Comparison of ENCODE assay signal across 17 cellular contexts in the genomic region with DNA sequence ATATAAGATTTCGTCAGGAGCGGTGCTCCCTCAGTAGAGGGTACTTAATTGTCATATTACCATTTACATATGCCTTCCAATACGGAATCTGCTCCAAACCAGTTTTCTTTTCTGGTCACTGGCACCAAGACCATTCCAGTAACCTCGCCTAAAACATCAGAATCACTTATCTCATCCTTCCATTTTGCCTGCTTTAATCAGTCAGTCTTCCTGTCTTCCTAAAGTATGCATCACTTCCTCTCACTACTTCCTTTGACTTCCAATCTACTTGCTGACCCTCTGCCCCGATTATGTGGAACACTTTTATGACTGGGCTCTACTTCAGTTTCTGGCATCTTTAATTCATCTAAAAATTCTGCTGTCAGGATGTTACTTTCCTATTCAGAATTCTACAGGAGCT. TPM values are rescaled to one million over a fixed set of nuclear protein-coding genes. Genes with fewer than 3 reads are reported as not detected.
A peak's percentile ranks its signal among the peaks of the same experiment; 100 is the strongest.
DNase-seq lines count a peak whose midpoint lies in the region; ATAC-seq, FAIRE-seq and TF ChIP-seq lines count a peak whose summit lies in the region.
"Had no signal": no experiment of that assay in that cellular context is flagged by ENCODE, and none has a peak within 500 bp of the region (broad histone marks: within the 10 kb centered on the region; RNA-seq: fewer than 3 reads in every experiment).

No MANE protein-coding gene starts in this region.

- FAIRE-seq in HTR-8/SVneo (lab: Jason Lieb, UNC) = peak; percentile 92
- no peak for FAIRE-seq in K562 (lab: Jason Lieb, UNC)

- H3K4ac ChIP-seq in neuronal stem cell (ENCODE audit: low read length) = no peak overlapping the region

- H3K9me1 ChIP-seq in K562 (ENCODE audit: control insufficient read depth, insufficient read depth, low read length) = no peaks in the 10 kb centered on the region

- intact Hi-C loops in activated naive CD4-positive, alpha-beta T cell treated with anti-CD3 and anti-CD28 coated beads for 36 hours (cut with micrococcal nuclease) = no loop called here
- intact Hi-C loops in K562 (cut with micrococcal nuclease) (no loop called here), spleen (cut with DNase I; ENCODE audit: low total_unique reads) (no loop called here)

- H3K27ac Mint-ChIP-seq in activated naive CD4-positive, alpha-beta T cell treated with anti-CD3 and anti-CD28 coated beads, Interleukin-2, amount 50 U/mL, for 24 hours = peak overlapping the region; percentile 19
- H3K27ac Mint-ChIP-seq in activated naive CD4-positive, alpha-beta T cell treated with anti-CD3 and anti-CD28 coated beads for 36 hours = no peak overlapping the region
- H3K27ac Mint-ChIP-seq: CD8-positive, alpha-beta T cell; mesothelial cell of epicardium had no signal

- H3K27me3 Mint-ChIP-seq in activated naive CD4-positive, alpha-beta T cell treated with anti-CD3 and anti-CD28 coated beads, Interleukin-2, amount 50 U/mL, for 24 hours = no peaks in the 10 kb centered on the region
- H3K27me3 Mint-ChIP-seq in activated naive CD4-positive, alpha-beta T cell treated with anti-CD3 and anti-CD28 coated beads for 36 hours (ENCODE audit: low read depth) = no peaks in the 10 kb centered on the region

- H3K4me1 ChIP-seq in K562 (replicated peaks in 1 of 2; ENCODE audit: control insufficient read depth in 2 of 2, insufficient read depth in 2 of 2, low read length in 2 of 2) = no peaks in the 10 kb centered on the region; a peak in 1 of 5 replicates
- H3K4me1 ChIP-seq in spleen = peaks cover 0 to 43% (median 16%) of the 10 kb centered on the region in 6 donors
- no peaks in the 10 kb centered on the region for H3K4me1 ChIP-seq in neuronal stem cell (ENCODE audit: control insufficient read depth in 2 of 2, insufficient read depth in 1 of 2, low read depth in 1 of 2, low read length in 2 of 2)
- H3K4me1 ChIP-seq: esophagus muscularis mucosa, gastroesophageal sphincter, suprapubic skin, uterus had no signal

- H3K79me2 ChIP-seq in K562 (ENCODE audit: control insufficient read depth, insufficient read depth, low read length) = no peaks in the 10 kb centered on the region; the same call in 2 of the 3 replicates

- H2AFZ ChIP-seq in K562 (ENCODE audit: low read depth, low read length) (no peak overlapping the region), neuronal stem cell (ENCODE audit: low read length) (no peak overlapping the region)

- no peak for TF ChIP-seq CTCF in K562 (IDR thresholded peaks at IDR 0.05 in 2 of 3, conservative IDR thresholded peaks at IDR 0.05 in 1 of 3; ENCODE audit: insufficient read depth in 2 of 3, low read depth in 1 of 3, low read length in 3 of 3)
- TF ChIP-seq CTCF in spleen (IDR thresholded peaks at IDR 0.05 in 8 of 11, conservative IDR thresholded peaks at IDR 0.05 in 3 of 11) = no peak

- no peak overlapping the region for H2BK5ac ChIP-seq in neuronal stem cell (ENCODE audit: low read length)

- no peak overlapping the region for H3K9ac ChIP-seq in K562 (ENCODE audit: insufficient read depth in 1 of 2, low read depth in 2 of 2, low read length in 2 of 2)
- H3K9ac ChIP-seq in neuronal stem cell (ENCODE audit: low read depth, low read length, poor library complexity) = no peak overlapping the region

- ATAC-seq in K562 (no peak), HG03139 (IDR thresholded peaks at IDR 0.05; ENCODE audit: unreplicated experiment) (no peak)
- ATAC-seq: CD8-positive, alpha-beta T cell; gastroesophageal sphincter had no signal

- no peak for DNase-seq in activated naive CD4-positive, alpha-beta T cell treated with anti-CD3 and anti-CD28 coated beads for 36 hours
- DNase-seq in HTR-8/SVneo (ENCODE audit: insufficient read length, low spot score) (no peak), K562 (ENCODE audit: extremely low read depth in 1 of 4, low spot score in 3 of 4) (no peak), spleen (no peak), neuronal stem cell (ENCODE audit: low spot score) (no peak)
- DNase-seq in activated CD4-positive, CD25-positive, alpha-beta regulatory T cell (lab: John Stamatoyannopoulos, UW) = no peak
- DNase-seq: CD8-positive, alpha-beta T cell; DMS79; NCI-H510A treated with DMSO at 0.1 percent for 48 hours; stimulated activated CD4-positive, alpha-beta T cell treated with anti-CD3 and anti-CD28 coated beads, Interleukin-12 subunit alpha, Interleukin-12 subunit beta, amount 100 ng/mL, for 4 hours; uterus had no signal

- H3K36me3 ChIP-seq in K562 (ENCODE audit: control insufficient read depth, insufficient read depth, low read length) (peaks cover 62% of the 10 kb centered on the region), spleen (peaks cover 0 to 98% (median 42%) of the 10 kb centered on the region in 6 donors), neuronal stem cell (replicated peaks in 1 of 2; ENCODE audit: control insufficient read depth in 2 of 2, insufficient read depth in 2 of 2, low read length in 2 of 2) (peaks cover 0 to 79% of the 10 kb centered on the region in 2 donors)
- H3K36me3 ChIP-seq: uterus had no signal

- H3K14ac ChIP-seq in neuronal stem cell (ENCODE audit: low read length) = no peak overlapping the region

- H3K4me3 ChIP-seq in K562 = no peak overlapping the region
- no peak overlapping the region for H3K4me3 ChIP-seq in spleen
- no peak overlapping the region for H3K4me3 ChIP-seq in neuronal stem cell (ENCODE audit: low read length in 2 of 2)
- H3K4me3 ChIP-seq: esophagus muscularis mucosa, gastroesophageal sphincter, suprapubic skin, uterus had no signal

- H4K91ac ChIP-seq in neuronal stem cell (ENCODE audit: low read depth, low read length, poor library complexity) = no peak overlapping the region

- H3K27ac ChIP-seq in K562 (ENCODE audit: extremely low read depth, low read depth, low read length) (no peak overlapping the region), spleen (peak overlapping the region in 7 of 8 donors; percentile 21 to 69 (median 42)), neuronal stem cell (replicated peaks; ENCODE audit: low read length) (no peak overlapping the region)
- H3K27ac ChIP-seq: esophagus muscularis mucosa, gastroesophageal sphincter, suprapubic skin, uterus had no signal

- CTCF ChIA-PET in activated naive CD4-positive, alpha-beta T cell treated with anti-CD3 and anti-CD28 coated beads for 36 hours (lab: Charles Lee) = interaction anchor here (0.6 to 1.0 kb wide), 3 partner anchors 62 to 1338 kb away, joined by 3 to 4 read pairs (median 3); no protein-coding TSS in a partner anchor
- CTCF ChIA-PET in K562 (lab: Yijun Ruan, JAX; ENCODE audit: low intra/inter-chr PET ratio) = no interaction called here

- WGBS in K562 (ENCODE audit: insufficient coverage, low coverage, missing lambda C conversion rate) = 68% methylated on average over 5 of the region's 5 CpGs
- 69 to 82% (median 75%) methylated on average over 5 of the region's 5 CpGs for WGBS in spleen, 5 donors
- WGBS in neuronal stem cell (ENCODE audit: extremely low coverage in 2 of 2, insufficient read length in 2 of 2, insufficient replicate concordance in 1 of 2), 2 donors = no CpG with 5 or more reads among the region's 5 CpGs

- H4K20me1 ChIP-seq in K562 (replicated peaks; ENCODE audit: control insufficient read depth, insufficient read depth, low read length) = no peaks in the 10 kb centered on the region

- POLR2A ChIA-PET in K562 (lab: Yijun Ruan, JAX) = no interaction called here

- no peak for TF ChIP-seq EP300 in K562 (IDR thresholded peaks at IDR 0.05; ENCODE audit: low read length)

- no peak overlapping the region for H3K18ac ChIP-seq in neuronal stem cell (ENCODE audit: low read length)

- no peak overlapping the region for H3K23ac ChIP-seq in neuronal stem cell (ENCODE audit: low read depth, low read length, poor library complexity)

- H3K9me3 Mint-ChIP-seq in activated naive CD4-positive, alpha-beta T cell treated with anti-CD3 and anti-CD28 coated beads, Interleukin-2, amount 50 U/mL, for 24 hours = no peaks in the 10 kb centered on the region
- no peaks in the 10 kb centered on the region for H3K9me3 Mint-ChIP-seq in activated naive CD4-positive, alpha-beta T cell treated with anti-CD3 and anti-CD28 coated beads for 36 hours
- H3K9me3 Mint-ChIP-seq: CD8-positive, alpha-beta T cell; mesothelial cell of epicardium had no signal

- no peak overlapping the region for H3K4me3 Mint-ChIP-seq in activated naive CD4-positive, alpha-beta T cell treated with anti-CD3 and anti-CD28 coated beads, Interleukin-2, amount 50 U/mL, for 24 hours
- H3K4me3 Mint-ChIP-seq in activated naive CD4-positive, alpha-beta T cell treated with anti-CD3 and anti-CD28 coated beads for 36 hours = no peak overlapping the region
- H3K4me3 Mint-ChIP-seq: CD8-positive, alpha-beta T cell; mesothelial cell of epicardium had no signal

- H3K9me3 ChIP-seq in K562 (replicated peaks; ENCODE audit: control insufficient read depth, insufficient read depth, low read depth, low read length) = no peaks in the 10 kb centered on the region
- H3K9me3 ChIP-seq in spleen = no peaks in the 10 kb centered on the region
- H3K9me3 ChIP-seq in neuronal stem cell (replicated peaks in 1 of 2; ENCODE audit: control insufficient read depth in 2 of 2, insufficient read depth in 1 of 2, low read depth in 1 of 2, low read length in 2 of 2) = peaks cover 0 to 2% of the 10 kb centered on the region in 2 donors
- H3K9me3 ChIP-seq: esophagus muscularis mucosa, gastroesophageal sphincter, suprapubic skin, uterus had no signal

- no peak overlapping the region for H4K8ac ChIP-seq in neuronal stem cell (ENCODE audit: low read depth, low read length)

- H2BK120ac ChIP-seq in neuronal stem cell (ENCODE audit: low read depth, low read length) = no peak overlapping the region

- no peak for TF ChIP-seq POLR2A in K562 (conservative IDR thresholded peaks at IDR 0.05)
- TF ChIP-seq POLR2A in spleen (IDR thresholded peaks at IDR 0.05) = no peak

- no peak overlapping the region for H2BK12ac ChIP-seq in neuronal stem cell (ENCODE audit: low read length)

- H3K27me3 ChIP-seq in K562 (ENCODE audit: control insufficient read depth in 2 of 2, insufficient read depth in 2 of 2, low read length in 2 of 2) = no peaks in the 10 kb centered on the region
- no peaks in the 10 kb centered on the region for H3K27me3 ChIP-seq in spleen (replicated peaks in 1 of 7)
- H3K27me3 ChIP-seq in neuronal stem cell (ENCODE audit: control insufficient read depth in 3 of 3, insufficient read depth in 3 of 3, low read depth in 1 of 3, low read length in 3 of 3) = no peaks in the 10 kb centered on the region
- H3K27me3 ChIP-seq: esophagus muscularis mucosa, gastroesophageal sphincter, suprapubic skin, uterus had no signal

- H3K36me3 Mint-ChIP-seq in activated naive CD4-positive, alpha-beta T cell treated with anti-CD3 and anti-CD28 coated beads, Interleukin-2, amount 50 U/mL, for 24 hours = peaks cover 16% of the 10 kb centered on the region
- H3K36me3 Mint-ChIP-seq in activated naive CD4-positive, alpha-beta T cell treated with anti-CD3 and anti-CD28 coated beads for 36 hours (ENCODE audit: low read depth) = peaks cover 20% of the 10 kb centered on the region

- TF ChIP-seq RAD21 in K562 (CRISPR knock-in tag; conservative IDR thresholded peaks at IDR 0.05 in 1 of 2, IDR thresholded peaks at IDR 0.05 in 1 of 2) = no peak

- H3K4me1 Mint-ChIP-seq in activated naive CD4-positive, alpha-beta T cell treated with anti-CD3 and anti-CD28 coated beads, Interleukin-2, amount 50 U/mL, for 24 hours = peaks cover 24% of the 10 kb centered on the region
- H3K4me1 Mint-ChIP-seq in activated naive CD4-positive, alpha-beta T cell treated with anti-CD3 and anti-CD28 coated beads for 36 hours (ENCODE audit: low read depth) = peaks cover 3% of the 10 kb centered on the region
- H3K4me1 Mint-ChIP-seq: mesothelial cell of epicardium had no signal

- H2BK15ac ChIP-seq in neuronal stem cell (ENCODE audit: low read length) = no peak overlapping the region

- no TSS peak for BruUV-seq in K562 (replicated peaks; lab: Mats Ljungman, UMichigan)

- H3K79me1 ChIP-seq in neuronal stem cell (ENCODE audit: low read depth, low read length) = no peaks in the 10 kb centered on the region

- H3K4me2 ChIP-seq in K562 (ENCODE audit: insufficient read depth, low read length) (no peak overlapping the region), neuronal stem cell (ENCODE audit: insufficient read depth, low read length, poor library complexity, severe bottlenecking) (no peak overlapping the region)

- no peak overlapping the region for H2AK5ac ChIP-seq in neuronal stem cell (ENCODE audit: low read depth, low read length)

- in situ Hi-C loops in K562 (cut with MboI) = loop anchor here (10.0 kb wide), 1 partner anchor 1042 kb away; no protein-coding TSS in a partner anchor

RNA-seq across cellular contexts. Expression of a gene that starts 33.5 kb away (rescaled TPM):
- 10 to 100 TPM; 35.3 to 36.9 TPM for total RNA-seq in activated naive CD4-positive, alpha-beta T cell treated with anti-CD3 and anti-CD28 coated beads for 36 hours
- total RNA-seq in K562 (2011; cell fraction: chromatin; rRNA removed; ENCODE audit: low replicate concordance) = 15.5 and 34.5 TPM in 2 replicates
- total RNA-seq in K562 (2011; cell fraction: nucleolus; rRNA removed) = 7.5 and 7.8 TPM in 2 replicates
- 16.2 and 33.1 TPM in 2 replicates for total RNA-seq in K562 (2011; cell fraction: nucleoplasm; rRNA removed)
- total RNA-seq in K562 (2014; rRNA removed) (17.3 and 20.3 TPM in 2 replicates), K562 (2014; rRNA removed; fragmentation: Illumina TruSeq; extraction: Trizol) (45.2 and 49.8 TPM in 2 replicates), K562 (2015; rRNA removed; fragmentation: Illumina TruSeq; extraction: Trizol) (39.6 and 41.2 TPM in 2 replicates), K562 (2021) (41.6 and 44.7 TPM in 2 replicates), spleen (10 to 100 TPM; 20.1 to 37.5 (median 29.3) TPM)
- polyA plus RNA-seq in K562 (2011; rRNA removed) (29.7 and 41.5 TPM in 2 replicates), K562 (2014; fragmentation: Illumina TruSeq; extraction: Trizol) (38.6 and 46.3 TPM in 2 replicates), K562 (2014; fragmentation: Nextera tagmentation; extraction: Ambion mirVana) (10 to 100 TPM; 18.1 to 21.1 TPM), K562 (2014; rRNA removed) (28.4 and 29.7 TPM in 2 replicates), spleen (10 to 100 TPM in 1 of 3 donors, 1 to 10 TPM in 2; 7.8 to 12.9 (median 9.2) TPM)
- 7.1 and 12.1 TPM in 2 replicates for polyA plus RNA-seq in K562 (2011; cell fraction: cytosol; rRNA removed)
- polyA plus RNA-seq in K562 (2011; cell fraction: nucleus; rRNA removed) = 7.6 and 10.3 TPM in 2 replicates
- polyA plus RNA-seq in K562 (2012) = 25.1 and 27.1 TPM in 2 replicates
- 56.4 and 61.8 TPM in 2 replicates for polyA minus RNA-seq in K562 (2011; rRNA and poly(A)+ RNA removed)
- polyA minus RNA-seq in K562 (2011; cell fraction: cytosol; rRNA and poly(A)+ RNA removed) = 18.2 and 24.1 TPM in 2 replicates
- polyA minus RNA-seq in K562 (2011; cell fraction: nucleus; rRNA and poly(A)+ RNA removed) = 5.9 and 12.8 TPM in 2 replicates
- polyA plus RNA-seq in neuronal stem cell (2013, experiment 1 of 2) = 24.9 TPM
- polyA plus RNA-seq in neuronal stem cell (2013, experiment 2 of 2) = 26.1 TPM

Comparison
In these comparisons a context has a peak if more than half of its experiments do, and no peak if none do; other contexts are left out.
1. H3K27ac ChIP-seq: peak in spleen (7 of 8); none in K562 (single experiment) and neuronal stem cell (single experiment).